ENCODE assay signal across 1 cellular context in genomic region chr13:66926851-66927524, GRCh38.
A peak's percentile ranks its signal among the peaks of the same experiment; 100 is the strongest.
TF ChIP-seq lines count a peak whose summit lies in the region.

No MANE protein-coding gene starts in this region.

TF ChIP-seq in HEK293, 187 proteins besides CTCF, POLR2A, EP300 and RAD21 (continued from another document):
- no peak for TF ChIP-seq ZNF26 (tag by site-specific recombination; IDR thresholded peaks at IDR 0.05)
- no peak for TF ChIP-seq ZNF433 (tag by site-specific recombination; IDR thresholded peaks at IDR 0.05; ENCODE audit: low read depth)
- TF ChIP-seq ZNF280C (tag by site-specific recombination; IDR thresholded peaks at IDR 0.05), result no peak
- peak; percentile 22; the same call in 1 of the 2 replicates for TF ChIP-seq ZNF654 (tag by site-specific recombination; IDR thresholded peaks at IDR 0.05; ENCODE audit: low read depth)
- peak; percentile 22; the same call in 1 of the 2 replicates for TF ChIP-seq GLIS1 (tag by site-specific recombination; IDR thresholded peaks at IDR 0.05)
- no peak for TF ChIP-seq ZNF791 (tag by site-specific recombination; IDR thresholded peaks at IDR 0.05)
- peak; percentile 63; the same call in 1 of the 2 replicates for TF ChIP-seq PRDM10 (tag by site-specific recombination; IDR thresholded peaks at IDR 0.05)
- TF ChIP-seq ZBTB49 (tag by site-specific recombination; IDR thresholded peaks at IDR 0.05; ENCODE audit: low read depth), result no peak
- TF ChIP-seq ZNF274 (IDR thresholded peaks at IDR 0.05; ENCODE audit: low read length), result no peak
- no peak for TF ChIP-seq ZNF274 (tag by site-specific recombination; IDR thresholded peaks at IDR 0.05; ENCODE audit: borderline replicate concordance)
- no peak for TF ChIP-seq ZNF518A (tag by site-specific recombination; conservative IDR thresholded peaks at IDR 0.05; ENCODE audit: low read depth)
- TF ChIP-seq ZNF571 (tag by site-specific recombination; IDR thresholded peaks at IDR 0.05), result no peak
- no peak for TF ChIP-seq ZSCAN5A (tag by site-specific recombination; IDR thresholded peaks at IDR 0.05)
- TF ChIP-seq ZNF398 (tag by site-specific recombination; IDR thresholded peaks at IDR 0.05), result peak; percentile 68
- TF ChIP-seq AEBP2 (tag by site-specific recombination; IDR thresholded peaks at IDR 0.05; ENCODE audit: borderline replicate concordance), result no peak
- no peak for TF ChIP-seq ZNF792 (tag by site-specific recombination; IDR thresholded peaks at IDR 0.05)
- no peak for TF ChIP-seq ZNF692 (tag by site-specific recombination; IDR thresholded peaks at IDR 0.05)
- no peak for TF ChIP-seq HOXD13 (CRISPR knock-in tag; IDR thresholded peaks at IDR 0.05; ENCODE audit: borderline replicate concordance)
- peak; percentile 84 for TF ChIP-seq WT1 (tag by site-specific recombination; IDR thresholded peaks at IDR 0.05)
- TF ChIP-seq ZNF324 (tag by site-specific recombination; IDR thresholded peaks at IDR 0.05), result peak; percentile 44; the same call in 1 of the 2 replicates
- TF ChIP-seq SETDB1 (IDR thresholded peaks at IDR 0.05; ENCODE audit: insufficient read length, low read length), result no peak
- TF ChIP-seq ZNF157 (tag by site-specific recombination; IDR thresholded peaks at IDR 0.05), result no peak
TF ChIP-seq in HEK293: peak in this region for 18.
